ENCODE assay signal across 26 cellular contexts in the genomic region with DNA sequence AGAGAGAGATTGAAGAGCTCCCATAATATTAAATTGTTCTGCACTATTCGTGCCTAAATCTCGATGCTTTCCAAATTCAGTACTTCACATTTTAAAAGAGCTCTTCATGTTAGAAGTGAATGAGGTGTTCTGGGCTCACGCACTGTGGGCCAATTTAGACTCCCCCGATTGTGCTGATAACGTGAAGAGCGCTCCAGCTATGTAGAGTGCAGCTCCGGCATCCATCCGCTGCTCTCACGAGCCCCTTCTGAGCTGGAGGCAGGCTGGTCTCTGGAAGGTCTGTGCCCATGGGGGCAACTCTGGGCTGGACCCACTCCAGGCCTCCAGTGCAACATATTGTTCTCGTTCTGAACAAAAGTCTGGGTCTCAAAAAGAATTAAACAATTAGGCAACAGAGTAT.
"Had no signal": no experiment of that assay in that cellular context is flagged by ENCODE, and none has a peak within 500 bp of the region (broad histone marks: within the 10 kb centered on the region; RNA-seq: fewer than 3 reads in every experiment).

No MANE protein-coding gene starts in this region.

- H3K27ac ChIP-seq: ascending aorta, cardiac muscle cell, VCaP had no signal

- H3K4me3 ChIP-seq: ascending aorta, cardiac muscle cell had no signal

- DNase-seq: activated B cell treated with CpG ODN at 0.5 μM for 24 hours; activated CD4-positive, alpha-beta memory T cell treated with anti-CD3 and anti-CD28 coated beads for 36 hours; activated CD4-positive, alpha-beta T cell treated with anti-CD3 and anti-CD28 coated beads for 4 hours; activated CD4-positive, alpha-beta T cell treated with anti-CD3 and anti-CD28 coated beads, Interleukin-2, amount 10 ng/mL, durations not matched to agents 24 days and 14 days; activated CD4-positive, alpha-beta T cell treated with anti-CD3 and anti-CD28 coated beads, Interleukin-2, amount 50 U/mL, for 1 hour; activated CD4-positive, alpha-beta T cell treated with anti-CD3 and anti-CD28 coated beads, Interleukin-2, amount 50 U/mL, for 4 hours; activated CD4-positive, CD25-positive, alpha-beta regulatory T cell treated with anti-CD3 and anti-CD28 coated beads, Interleukin-2, amount 50 U/mL, for 72 hours; activated CD8-positive, alpha-beta memory T cell treated with anti-CD3 and anti-CD28 coated beads, Interleukin-2, amount 50 U/mL, for 4 hours; activated CD8-positive, alpha-beta T cell treated with anti-CD3 and anti-CD28 coated beads for 36 hours; activated gamma-delta T cell; activated naive CD4-positive, alpha-beta T cell treated with anti-CD3 and anti-CD28 coated beads, Interleukin-2, amount 10 ng/mL, durations not matched to agents 7 days and 5 days; activated naive CD4-positive, alpha-beta T cell treated with Interleukin-2 at 50 U/mL for 16 hours; activated naive CD8-positive, alpha-beta T cell treated with anti-CD3 and anti-CD28 coated beads, Interleukin-2, amount 10 ng/mL, durations not matched to agents 7 days and 5 days; activated naive CD8-positive, alpha-beta T cell treated with anti-CD3 and anti-CD28 coated beads, Interleukin-2, amount 50 U/mL, for 24 hours; activated T-cell treated with anti-CD3 and anti-CD28 coated beads for 4 hours; activated T-cell treated with anti-CD3 and anti-CD28 coated beads, Interleukin-2, amount 50 U/mL, for 1 hour; activated T-cell treated with anti-CD3 and anti-CD28 coated beads, Interleukin-2, amount 50 U/mL, for 4 hours; activated T-cell treated with anti-CD3 and anti-CD28 coated beads, Interleukin-2, amount 50 U/mL, for 72 hours; amygdala; anterior cingulate cortex; caudate nucleus; cerebellar nuclear complex; T-helper 9 cell had no signal

- H3K27me3 ChIP-seq: ascending aorta, cardiac muscle cell had no signal

- H3K9me3 ChIP-seq: ascending aorta had no signal

- H3K4me1 ChIP-seq: ascending aorta had no signal

- H3K36me3 ChIP-seq: ascending aorta, cardiac muscle cell had no signal

- ATAC-seq: activated CD8-positive, alpha-beta T cell treated with anti-CD3 and anti-CD28 coated beads for 36 hours; activated naive CD8-positive, alpha-beta T cell treated with anti-CD3 and anti-CD28 coated beads, Interleukin-2, amount 50 U/mL, for 24 hours; activated T-cell treated with anti-CD3 and anti-CD28 coated beads, Interleukin-2, amount 50 U/mL, for 4 hours had no signal
